28 cellular contexts compared by ENCODE assay signal in the genomic region with DNA sequence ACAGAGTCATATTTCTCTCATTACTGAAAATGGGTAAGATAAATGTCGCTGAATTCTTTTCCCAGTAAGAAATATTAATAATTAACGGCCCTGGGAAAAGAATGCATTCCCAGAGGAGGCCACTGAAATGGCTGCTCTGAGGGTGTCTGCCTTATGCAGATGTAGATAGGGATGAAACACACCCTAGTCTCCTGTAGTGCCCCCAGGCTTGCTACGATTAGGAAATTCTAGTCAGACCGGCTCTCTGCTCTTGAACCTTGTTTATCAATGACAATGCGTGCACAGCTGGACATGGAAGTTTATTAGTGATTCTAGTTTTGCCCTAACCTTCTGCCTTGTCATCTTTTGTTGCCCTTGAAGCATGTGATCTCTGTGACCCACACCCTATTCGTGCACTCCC.
"Had no signal": no experiment of that assay in that cellular context is flagged by ENCODE, and none has a peak within 500 bp of the region (broad histone marks: within the 10 kb centered on the region; RNA-seq: fewer than 3 reads in every experiment).

No MANE protein-coding gene starts in this region.

- H3K27ac ChIP-seq: neural progenitor cell, ovary, parathyroid adenoma, psoas muscle, skin epidermis, spleen, suprapubic skin, testis, tibial artery, transverse colon, upper lobe of left lung, vagina had no signal

- H3K27me3 ChIP-seq: neural progenitor cell, ovary, spleen, suprapubic skin, testis, tibial artery, transverse colon, upper lobe of left lung, vagina had no signal

- H3K4me3 ChIP-seq: neural progenitor cell, ovary, psoas muscle, skin epidermis, smooth muscle cell, spleen, suprapubic skin, testis, tibial artery, transverse colon, upper lobe of left lung, vagina had no signal

- H3K9me3 ChIP-seq: ovary, psoas muscle, testis, tibial artery, upper lobe of left lung, vagina had no signal

- DNase-seq: natural killer cell; occipital lobe; ovary; posterior cingulate gyrus; psoas muscle; right cardiac atrium; spleen; stimulated activated CD4-positive, alpha-beta T cell treated with anti-CD3 and anti-CD28 coated beads, Interleukin-12 subunit alpha, Interleukin-12 subunit beta, amount 100 ng/mL, for 4 hours; stimulated activated CD4-positive, alpha-beta T cell treated with anti-CD3 and anti-CD28 coated beads, Interleukin-1b, Interleukin-23, amount 100 ng/mL, for 48 hours; stimulated activated CD4-positive, alpha-beta T cell treated with anti-CD3 and anti-CD28 coated beads, Interleukin-4, amount 100 ng/mL, for 1 hour; stimulated activated CD4-positive, alpha-beta T cell treated with anti-CD3 and anti-CD28 coated beads, Interleukin-4, amount 100 ng/mL, for 4 hours; stimulated activated CD8-positive, alpha-beta memory T cell treated with anti-CD3 and anti-CD28 coated beads, Interleukin-4, amount 100 ng/mL, for 48 hours; stimulated activated naive CD4-positive, alpha-beta T cell; stimulated activated naive CD8-positive, alpha-beta T cell treated with anti-CD3 and anti-CD28 coated beads, Interleukin-15, amount 100 ng/mL, for 72 hours; stimulated activated naive CD8-positive, alpha-beta T cell treated with anti-CD3 and anti-CD28 coated beads, Interleukin-15, Interleukin-2, amounts not matched to agents 100 U/mL and 50 U/mL, for 24 hours; substantia nigra; testis; tibial artery; transverse colon; upper lobe of left lung had no signal

- H3K36me3 ChIP-seq: neural progenitor cell, ovary, spleen, suprapubic skin, tibial artery, transverse colon, upper lobe of left lung, vagina had no signal

- H3K4me1 ChIP-seq: neural progenitor cell, parathyroid adenoma, psoas muscle, spleen, suprapubic skin, testis, tibial artery, transverse colon, vagina had no signal

- ATAC-seq: natural killer cell; psoas muscle; right cardiac atrium; sciatic nerve; stimulated activated memory B cell treated with anti-CD40 and anti-IgM and Interleukin-4, amounts not matched to agents 10 μg/mL and 1 μg/mL and 100 μg/mL, for 72 hours; stimulated activated naive CD8-positive, alpha-beta T cell treated with anti-CD3 and anti-CD28 coated beads, Interleukin-15, amount 100 ng/mL, for 72 hours; stimulated activated naive CD8-positive, alpha-beta T cell treated with anti-CD3 and anti-CD28 coated beads, Interleukin-15, Interleukin-2, amounts not matched to agents 100 U/mL and 50 U/mL, for 24 hours had no signal
